In the genomic region with DNA sequence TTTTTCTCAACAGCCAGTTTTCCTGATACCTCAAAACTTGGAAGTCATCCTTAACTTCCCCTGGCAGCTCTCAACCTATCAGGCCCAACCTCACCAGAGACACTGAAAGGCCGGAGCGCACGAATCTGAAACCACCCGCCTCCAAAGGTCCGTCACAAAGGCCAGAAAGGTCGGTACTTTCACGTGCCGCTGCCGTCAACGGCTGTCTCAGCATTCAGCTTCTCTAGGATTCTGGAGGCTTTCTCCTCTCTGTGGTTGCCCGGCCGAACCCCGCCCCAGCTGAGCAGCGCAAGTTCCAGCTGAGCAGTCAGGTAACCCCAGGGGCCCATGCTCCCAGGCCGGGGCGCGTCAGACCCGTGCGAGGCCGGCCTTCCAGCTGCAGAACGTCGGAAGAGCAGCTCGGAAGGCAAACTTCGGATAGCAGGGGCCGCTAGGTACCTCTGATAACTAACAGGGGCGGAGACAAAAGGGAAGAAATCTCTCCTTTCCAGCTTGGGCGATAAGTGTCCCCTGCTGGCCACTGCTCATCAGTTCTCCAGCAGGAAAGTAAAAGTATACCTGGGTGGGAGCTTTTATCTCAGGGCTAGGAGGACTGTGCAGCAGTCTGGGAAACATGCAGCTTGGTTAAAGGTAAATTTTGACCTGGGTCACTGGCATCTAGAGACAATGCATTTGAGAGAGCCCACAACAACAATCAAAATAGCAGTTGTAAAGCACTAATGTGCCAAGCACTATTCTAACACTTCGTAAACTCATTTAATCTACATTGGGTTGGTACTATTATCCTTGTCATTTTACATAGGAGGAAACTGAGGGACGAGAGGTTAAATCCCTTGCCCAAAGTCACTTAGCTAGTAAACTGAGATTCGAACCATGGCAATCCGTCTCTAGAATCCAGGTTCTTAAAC, we compare ENCODE assay signal across 8 cellular contexts. TPM values are rescaled to one million over a fixed set of nuclear protein-coding genes. Genes with fewer than 3 reads are reported as not detected.
A peak's percentile ranks its signal among the peaks of the same experiment; 100 is the strongest.
DNase-seq lines count a peak whose midpoint lies in the region; ATAC-seq, FAIRE-seq and TF ChIP-seq lines count a peak whose summit lies in the region.

No MANE protein-coding gene starts in this region.

- TF ChIP-seq RAD21 in GM12878 (IDR thresholded peaks at IDR 0.05; ENCODE audit: insufficient read depth, low read depth, low read length): peak; percentile 49

- H3K4me2 ChIP-seq in GM12878 (ENCODE audit: control insufficient read depth, insufficient read depth): peak overlapping the region; percentile 73

- no peaks in the 10 kb centered on the region for H3K9me3 Mint-ChIP-seq in CD4-positive, alpha-beta T cell
- no peaks in the 10 kb centered on the region for H3K9me3 Mint-ChIP-seq in progenitor cell of endocrine pancreas (ENCODE audit: low read depth)

- TF ChIP-seq EP300 in GM12878 (IDR thresholded peaks at IDR 0.05; ENCODE audit: borderline replicate concordance in 1 of 2, control insufficient read depth in 1 of 2, low read depth in 2 of 2, low read length in 2 of 2): peak; percentile 72 to 74; a peak in 2 of 4 replicates

- H3K36me3 ChIP-seq in GM12878 (ENCODE audit: control insufficient read depth in 2 of 2, insufficient read depth in 2 of 2, low read length in 1 of 2): peaks cover 3 to 13% of the 10 kb centered on the region in 2 experiments; a peak in 3 of 4 replicates

- CTCF ChIA-PET in CD4-positive, alpha-beta T cell (lab: Charles Lee): interaction anchor here (0.5 to 1.3 kb wide), 6 partner anchors 12 to 1256 kb away, joined by 3 to 5 read pairs (median 3); a partner anchor contains a TSS
- CTCF ChIA-PET in GM12878 (lab: Yijun Ruan, JAX): interaction anchor here (0.7 to 5.6 kb wide), 17 partner anchors 12 to 566 kb away, joined by 3 to 59 read pairs (median 3); a partner anchor contains a TSS

- peak overlapping the region; percentile 79 for H3K4me3 Mint-ChIP-seq in CD4-positive, alpha-beta T cell
- H3K4me3 Mint-ChIP-seq in progenitor cell of endocrine pancreas (ENCODE audit: low read depth): peak overlapping the region; percentile 79

- peak; percentile 83 for FAIRE-seq in GM12878 (lab: Jason Lieb, UNC)

- DNase-seq in CD4-positive, alpha-beta T cell: peak in 6 of 10 experiments; percentile 2 to 43 (median 19)
- DNase-seq in GM19238 (ENCODE audit: insufficient read length, low spot score) (peak; percentile 61), OCI-M1 (lab: John Stamatoyannopoulos, UW) (peak; percentile 98), GM12878 (ENCODE audit: low read depth, low spot score) (no peak), hippocampal formation (lab: John Stamatoyannopoulos, UW) (peak; percentile 10 to 35), progenitor cell of endocrine pancreas (ENCODE audit: low spot score, unreplicated experiment) (peak; percentile 73), NCI-H2171 treated with DMSO at 0.1 percent for 48 hours (lab: John Stamatoyannopoulos, UW) (no peak)

- H3K27ac ChIP-seq in CD4-positive, alpha-beta T cell (ENCODE audit: low read depth, low read length): no peak overlapping the region
- peak overlapping the region; percentile 50; the same call in 1 of the 2 replicates for H3K27ac ChIP-seq in GM12878 (ENCODE audit: control insufficient read depth, insufficient read depth)

- H4K20me1 ChIP-seq in GM12878 (ENCODE audit: control insufficient read depth, insufficient read depth): no peaks in the 10 kb centered on the region

- no peaks in the 10 kb centered on the region for H3K27me3 ChIP-seq in CD4-positive, alpha-beta T cell (ENCODE audit: control insufficient read depth, insufficient read depth, low read length)
- no peaks in the 10 kb centered on the region for H3K27me3 ChIP-seq in GM12878 (replicated peaks in 1 of 2; ENCODE audit: control insufficient read depth in 2 of 2, insufficient read depth in 2 of 2, low read length in 1 of 2)

- 12% methylated on average over 28 of the region's 31 CpGs for WGBS in GM12878 (ENCODE audit: insufficient coverage, insufficient replicate concordance, low lambda C conversion rate, missing lambda C conversion rate)

- BruUV-seq in GM12878 (replicated peaks; lab: Mats Ljungman, UMichigan): no TSS peak

- H3K36me3 Mint-ChIP-seq in CD4-positive, alpha-beta T cell (ENCODE audit: low read depth): peaks cover 84% of the 10 kb centered on the region
- H3K36me3 Mint-ChIP-seq in progenitor cell of endocrine pancreas (ENCODE audit: insufficient read depth): peaks cover 24% of the 10 kb centered on the region

- peaks cover 17% of the 10 kb centered on the region for H3K4me1 Mint-ChIP-seq in CD4-positive, alpha-beta T cell (ENCODE audit: low read depth)
- H3K4me1 Mint-ChIP-seq in progenitor cell of endocrine pancreas (ENCODE audit: low read depth): peaks cover 27% of the 10 kb centered on the region

- H3K4me1 ChIP-seq in GM12878 (ENCODE audit: control insufficient read depth, insufficient read depth, low read length): no peaks in the 10 kb centered on the region

- RAD21 ChIA-PET in GM12878 (lab: Charles Lee; ENCODE audit: unreplicated experiment): interaction anchor here (0.8 to 2.5 kb wide), 11 partner anchors 11 to 257 kb away, joined by 3 to 26 read pairs (median 6); a partner anchor contains a TSS

- ATAC-seq in CD4-positive, alpha-beta T cell (ENCODE audit: poor library complexity): peak; percentile 54
- ATAC-seq in HG03378 (IDR thresholded peaks at IDR 0.05; ENCODE audit: unreplicated experiment) (peak; percentile 91), GM12878 (peak; percentile 97)

- in situ Hi-C loops in GM12878 (cut with MboI): no loop called here

- H3K9me3 ChIP-seq in CD4-positive, alpha-beta T cell (ENCODE audit: control insufficient read depth, low read length): no peaks in the 10 kb centered on the region
- peaks cover 1% of the 10 kb centered on the region for H3K9me3 ChIP-seq in GM12878 (replicated peaks; ENCODE audit: control insufficient read depth, insufficient read depth, low read length)

- H3K27ac Mint-ChIP-seq in CD4-positive, alpha-beta T cell: no peak overlapping the region
- peak overlapping the region; percentile 97 for H3K27ac Mint-ChIP-seq in progenitor cell of endocrine pancreas

- POLR2A ChIA-PET in CD4-positive, alpha-beta T cell (lab: Charles Lee): interaction anchor here (0.6 to 1.6 kb wide), 7 partner anchors 16 to 1789 kb away, joined by 3 to 4 read pairs (median 3); a partner anchor contains a TSS
- POLR2A ChIA-PET in GM12878 (lab: Charles Lee): interaction anchor here (0.9 to 2.5 kb wide), 8 partner anchors 11 to 258 kb away, joined by 3 to 10 read pairs (median 6); a partner anchor contains a TSS

- peak overlapping the region; percentile 38; the same call in 1 of the 2 replicates for H3K4me3 ChIP-seq in GM12878

- peak overlapping the region; percentile 27 for H2AFZ ChIP-seq in GM12878 (ENCODE audit: control insufficient read depth, low read depth, low read length)

- no peak overlapping the region for H3K9ac ChIP-seq in GM12878 (ENCODE audit: control insufficient read depth, insufficient read depth, low read length)

- no peak for TF ChIP-seq CTCF in CD4-positive, alpha-beta T cell (IDR thresholded peaks at IDR 0.05)
- peak; percentile 41 to 47 (median 42); a peak in 5 of 6 replicates for TF ChIP-seq CTCF in GM12878 (IDR thresholded peaks at IDR 0.05 in 2 of 3, conservative IDR thresholded peaks at IDR 0.05 in 1 of 3; ENCODE audit: control insufficient read depth in 2 of 3, extremely low read depth in 1 of 3, insufficient read depth in 1 of 3, low read depth in 3 of 3, low read length in 3 of 3)
- peak; percentile 62 for TF ChIP-seq CTCF in progenitor cell of endocrine pancreas (IDR thresholded peaks at IDR 0.05; ENCODE audit: unreplicated experiment)

- intact Hi-C loops in CD4-positive, alpha-beta T cell (cut with DNase I, micrococcal nuclease): no loop called here
- intact Hi-C loops in GM12878 (cut with micrococcal nuclease; ENCODE audit: unreplicated experiment): loop anchor here (2.0 kb wide), 1 partner anchor 15 kb away; a partner anchor contains a TSS

- peak; percentile 66 for TF ChIP-seq POLR2A in GM12878 (IDR thresholded peaks at IDR 0.05; ENCODE audit: low read depth, low read length)

- no peaks in the 10 kb centered on the region for H3K27me3 Mint-ChIP-seq in CD4-positive, alpha-beta T cell
- H3K27me3 Mint-ChIP-seq in progenitor cell of endocrine pancreas: no peaks in the 10 kb centered on the region

- SMC1A ChIA-PET in GM12878 (lab: Charles Lee; ENCODE audit: uncharacterized antibody, unreplicated experiment): interaction anchor here (0.5 to 5.5 kb wide), 20 partner anchors 8 to 486 kb away, joined by 3 to 35 read pairs (median 4); a partner anchor contains a TSS

- no peaks in the 10 kb centered on the region; the same call in 1 of the 2 replicates for H3K79me2 ChIP-seq in GM12878 (ENCODE audit: control insufficient read depth, insufficient read depth, low read length)

RNA-seq across cellular contexts. Expression of a gene that starts 16.1 kb away (rescaled TPM):
- total RNA-seq in CD4-positive, alpha-beta T cell: 1 to 10 TPM; 2.0 to 2.3 TPM
- 37.0 and 37.6 TPM in 2 replicates for total RNA-seq in GM12878 (2013; cell fraction: nucleolus; rRNA removed)
- 8.5 and 9.9 TPM in 2 replicates for total RNA-seq in GM12878 (2014; rRNA removed)
- 12.2 and 12.8 TPM in 2 replicates for total RNA-seq in GM12878 (2014; rRNA removed; fragmentation: Illumina TruSeq; extraction: Trizol)
- total RNA-seq in GM12878 (2021): 7.9 and 8.2 TPM in 2 replicates
- 2.1 TPM for polyA plus RNA-seq in GM12878 (2011; ENCODE audit: low read depth)
- polyA plus RNA-seq in GM12878 (2011; rRNA removed): 12.0 and 17.6 TPM in 2 replicates
- polyA plus RNA-seq in GM12878 (2011; cell fraction: cytosol; rRNA removed): 4.4 and 5.3 TPM in 2 replicates
- polyA plus RNA-seq in GM12878 (2011; cell fraction: nucleus; rRNA removed): 11.0 and 11.9 TPM in 2 replicates
- 3.0 and 3.6 TPM in 2 replicates for polyA plus RNA-seq in GM12878 (2012)
- polyA plus RNA-seq in GM12878 (2014; fragmentation: Illumina TruSeq; extraction: Trizol): 10.1 and 10.9 TPM in 2 replicates
- polyA plus RNA-seq in GM12878 (2014; fragmentation: Nextera tagmentation; extraction: Ambion mirVana): 1 to 10 TPM; 1.2 to 1.6 TPM
- polyA plus RNA-seq in GM12878 (2014; rRNA removed): 6.2 and 6.7 TPM in 2 replicates
- 1 to 10 TPM; 3.9 to 4.2 TPM for polyA plus RNA-seq in GM12878 (2016; fragmentation: Nextera tagmentation; extraction: Ambion mirVana)
- polyA minus RNA-seq in GM12878 (2011; rRNA and poly(A)+ RNA removed): 12.2 and 14.6 TPM in 2 replicates
- 3.9 and 5.2 TPM in 2 replicates for polyA minus RNA-seq in GM12878 (2011; cell fraction: cytosol; rRNA and poly(A)+ RNA removed)
- polyA minus RNA-seq in GM12878 (2011; cell fraction: nucleus; rRNA and poly(A)+ RNA removed): 13.9 and 18.1 TPM in 2 replicates
- total RNA-seq in progenitor cell of endocrine pancreas: 16.3 and 17.5 TPM in 2 replicates

RNA-seq across cellular contexts. Expression of a gene that starts 33.7 kb away (rescaled TPM):
- under 1 TPM; 0.88 to 0.89 TPM for total RNA-seq in CD4-positive, alpha-beta T cell
- 8.9 and 9.1 TPM in 2 replicates for total RNA-seq in GM12878 (2013; cell fraction: nucleolus; rRNA removed)
- 2.8 and 3.4 TPM in 2 replicates for total RNA-seq in GM12878 (2014; rRNA removed)
- total RNA-seq in GM12878 (2014; rRNA removed; fragmentation: Illumina TruSeq; extraction: Trizol): 3.4 and 3.6 TPM in 2 replicates
- 3.9 and 4.3 TPM in 2 replicates for total RNA-seq in GM12878 (2021)
- polyA plus RNA-seq in GM12878 (2011; ENCODE audit: low read depth): 1.00 TPM
- polyA plus RNA-seq in GM12878 (2011; rRNA removed): 2.9 and 3.3 TPM in 2 replicates
- polyA plus RNA-seq in GM12878 (2011; cell fraction: cytosol; rRNA removed): 1.6 and 1.7 TPM in 2 replicates
- 2.2 and 2.8 TPM in 2 replicates for polyA plus RNA-seq in GM12878 (2011; cell fraction: nucleus; rRNA removed)
- polyA plus RNA-seq in GM12878 (2012): 1.1 and 2.2 TPM in 2 replicates
- 2.5 and 3.6 TPM in 2 replicates for polyA plus RNA-seq in GM12878 (2014; fragmentation: Illumina TruSeq; extraction: Trizol)
- 1 to 10 TPM in 1 of 2 experiments, under 1 TPM in 1; 0.86 to 1.1 TPM for polyA plus RNA-seq in GM12878 (2014; fragmentation: Nextera tagmentation; extraction: Ambion mirVana)
- 2.6 and 3.0 TPM in 2 replicates for polyA plus RNA-seq in GM12878 (2014; rRNA removed)
- polyA plus RNA-seq in GM12878 (2016; fragmentation: Nextera tagmentation; extraction: Ambion mirVana): 1 to 10 TPM; 2.8 to 3.2 TPM
- polyA minus RNA-seq in GM12878 (2011; rRNA and poly(A)+ RNA removed): 1.5 and 1.9 TPM in 2 replicates
- 0.67 and 1.5 TPM in 2 replicates for polyA minus RNA-seq in GM12878 (2011; cell fraction: cytosol; rRNA and poly(A)+ RNA removed)
- 0.97 and 1.7 TPM in 2 replicates for polyA minus RNA-seq in GM12878 (2011; cell fraction: nucleus; rRNA and poly(A)+ RNA removed)
- 17.9 and 19.7 TPM in 2 replicates for total RNA-seq in progenitor cell of endocrine pancreas

RNA-seq across cellular contexts. Expression of a gene that starts 47.5 kb away (rescaled TPM):
- 1 to 10 TPM in 1 of 2 experiments, under 1 TPM in 1; 0.88 to 1.1 TPM for total RNA-seq in CD4-positive, alpha-beta T cell
- total RNA-seq in GM12878 (2013; cell fraction: nucleolus; rRNA removed): 2.3 and 4.0 TPM in 2 replicates
- 2.3 and 4.3 TPM in 2 replicates for total RNA-seq in GM12878 (2014; rRNA removed)
- 4.8 and 5.1 TPM in 2 replicates for total RNA-seq in GM12878 (2014; rRNA removed; fragmentation: Illumina TruSeq; extraction: Trizol)
- 5.1 and 5.2 TPM in 2 replicates for total RNA-seq in GM12878 (2021)
- polyA plus RNA-seq in GM12878 (2011; ENCODE audit: low read depth): 2.2 TPM
- 2.1 and 2.4 TPM in 2 replicates for polyA plus RNA-seq in GM12878 (2011; rRNA removed)
- 1.1 and 1.9 TPM in 2 replicates for polyA plus RNA-seq in GM12878 (2011; cell fraction: cytosol; rRNA removed)
- 1.5 and 2.1 TPM in 2 replicates for polyA plus RNA-seq in GM12878 (2011; cell fraction: nucleus; rRNA removed)
- polyA plus RNA-seq in GM12878 (2012): 2.5 and 2.9 TPM in 2 replicates
- 4.6 and 7.2 TPM in 2 replicates for polyA plus RNA-seq in GM12878 (2014; fragmentation: Illumina TruSeq; extraction: Trizol)
- 1 to 10 TPM; 1.6 to 2.0 TPM for polyA plus RNA-seq in GM12878 (2014; fragmentation: Nextera tagmentation; extraction: Ambion mirVana)
- 3.0 and 3.8 TPM in 2 replicates for polyA plus RNA-seq in GM12878 (2014; rRNA removed)
- polyA plus RNA-seq in GM12878 (2016; fragmentation: Nextera tagmentation; extraction: Ambion mirVana): 1 to 10 TPM; 2.8 to 3.0 TPM
- polyA minus RNA-seq in GM12878 (2011; rRNA and poly(A)+ RNA removed): 4.8 and 5.7 TPM in 2 replicates
- polyA minus RNA-seq in GM12878 (2011; cell fraction: cytosol; rRNA and poly(A)+ RNA removed): 1.9 and 3.5 TPM in 2 replicates
- polyA minus RNA-seq in GM12878 (2011; cell fraction: nucleus; rRNA and poly(A)+ RNA removed): 1.9 and 2.4 TPM in 2 replicates
- total RNA-seq in progenitor cell of endocrine pancreas: 4.7 and 6.1 TPM in 2 replicates

RNA-seq across cellular contexts. Expression of a gene that starts 59.8 kb away (rescaled TPM):
- total RNA-seq in CD4-positive, alpha-beta T cell: under 1 TPM; 0.19 to 0.78 TPM
- total RNA-seq in GM12878 (2013; cell fraction: nucleolus; rRNA removed): 13.6 and 14.7 TPM in 2 replicates
- total RNA-seq in GM12878 (2014; rRNA removed): 0.90 and 1.3 TPM in 2 replicates
- total RNA-seq in GM12878 (2014; rRNA removed; fragmentation: Illumina TruSeq; extraction: Trizol): 1.3 and 2.3 TPM in 2 replicates
- 0.77 and 1.6 TPM in 2 replicates for total RNA-seq in GM12878 (2021)
- polyA plus RNA-seq in GM12878 (2011; ENCODE audit: low read depth): 0.26 TPM
- polyA plus RNA-seq in GM12878 (2011; rRNA removed): 1.3 and 1.4 TPM in 2 replicates
- 0.31 and 0.85 TPM in 2 replicates for polyA plus RNA-seq in GM12878 (2011; cell fraction: cytosol; rRNA removed)
- 1.4 and 1.5 TPM in 2 replicates for polyA plus RNA-seq in GM12878 (2011; cell fraction: nucleus; rRNA removed)
- polyA plus RNA-seq in GM12878 (2012): 0.20 and 0.79 TPM in 2 replicates
- polyA plus RNA-seq in GM12878 (2014; fragmentation: Illumina TruSeq; extraction: Trizol): 0.86 and 0.96 TPM in 2 replicates
- under 1 TPM; 0.04 to 0.34 TPM for polyA plus RNA-seq in GM12878 (2014; fragmentation: Nextera tagmentation; extraction: Ambion mirVana)
- 1.9 and 2.0 TPM in 2 replicates for polyA plus RNA-seq in GM12878 (2014; rRNA removed)
- under 1 TPM; 0.21 to 0.28 TPM for polyA plus RNA-seq in GM12878 (2016; fragmentation: Nextera tagmentation; extraction: Ambion mirVana)
- 2.2 TPM in 2 replicates for polyA minus RNA-seq in GM12878 (2011; rRNA and poly(A)+ RNA removed)
- polyA minus RNA-seq in GM12878 (2011; cell fraction: cytosol; rRNA and poly(A)+ RNA removed): 0.94 and 1.2 TPM in 2 replicates
- 2.4 and 2.7 TPM in 2 replicates for polyA minus RNA-seq in GM12878 (2011; cell fraction: nucleus; rRNA and poly(A)+ RNA removed)
- 21.4 and 22.6 TPM in 2 replicates for total RNA-seq in progenitor cell of endocrine pancreas

Comparison
In these comparisons a context has a peak if more than half of its experiments do, and no peak if none do; other contexts are left out.
1. DNase-seq: peak in CD4-positive, alpha-beta T cell (6 of 10), GM19238 (single experiment), OCI-M1 (single experiment), hippocampal formation (2 of 2) and progenitor cell of endocrine pancreas (single experiment); none in GM12878 (single experiment) and NCI-H2171 treated with DMSO at 0.1 percent for 48 hours (single experiment).
2. Peak in every context shown above with its lines, with median percentiles within 50 percentile points of each other: ATAC-seq.